In genomic region chr1:198187973-198188588, GRCh38 we compare ENCODE assay signal across 11 cellular contexts. TPM values are rescaled to one million over a fixed set of nuclear protein-coding genes. Genes with fewer than 3 reads are reported as not detected.
DNase-seq lines count a peak whose midpoint lies in the region; ATAC-seq and TF ChIP-seq lines count a peak whose summit lies in the region.
"Had no signal": no experiment of that assay in that cellular context is flagged by ENCODE, and none has a peak within 500 bp of the region (broad histone marks: within the 10 kb centered on the region; RNA-seq: fewer than 3 reads in every experiment).

No MANE protein-coding gene starts in this region.

- H3K36me3 ChIP-seq in right atrium auricular region = no peaks in the 10 kb centered on the region
- no peaks in the 10 kb centered on the region for H3K36me3 ChIP-seq in testis (ENCODE audit: low read depth, missing control alignments)
- H3K36me3 ChIP-seq: esophagus muscularis mucosa had no signal

- no peak for DNase-seq in left ventricle myocardium superior
- no peak for DNase-seq in right atrium auricular region (ENCODE audit: low spot score)
- DNase-seq in OCI-M1 (lab: John Stamatoyannopoulos, UW) = peak; percentile 75
- DNase-seq in central memory CD8-positive, alpha-beta T cell (ENCODE audit: low spot score in 2 of 2) = no peak
- DNase-seq in testis = no peak
- DNase-seq in NK-92 (lab: John Stamatoyannopoulos, UW; ENCODE audit: unreplicated experiment) = no peak
- DNase-seq: C1 segment of cervical spinal cord, NCI-H526 treated with DMSO at 0.1 percent for 48 hours had no signal

- WGBS in testis, 2 donors = 84 to 87% methylated on average over 3 of the region's 3 CpGs

- peak; percentile 44 for ATAC-seq in left ventricle myocardium superior
- peak; percentile 86 for ATAC-seq in central memory CD8-positive, alpha-beta T cell (replicated peaks; ENCODE audit: extremely low read depth, poor library complexity, severe bottlenecking)
- ATAC-seq in GM18498 (IDR thresholded peaks at IDR 0.05; ENCODE audit: unreplicated experiment) = no peak
- ATAC-seq in GM18517 (IDR thresholded peaks at IDR 0.05; ENCODE audit: unreplicated experiment) = no peak

- no peaks in the 10 kb centered on the region for H3K9me3 Mint-ChIP-seq in central memory CD8-positive, alpha-beta T cell

- no peak overlapping the region for H3K4me3 ChIP-seq in right atrium auricular region
- no peak overlapping the region for H3K4me3 ChIP-seq in testis
- H3K4me3 ChIP-seq: esophagus muscularis mucosa had no signal

- peaks cover 64% of the 10 kb centered on the region for H3K4me1 Mint-ChIP-seq in central memory CD8-positive, alpha-beta T cell

- H3K9me3 ChIP-seq in right atrium auricular region = no peaks in the 10 kb centered on the region
- H3K9me3 ChIP-seq in testis = no peaks in the 10 kb centered on the region
- H3K9me3 ChIP-seq: esophagus muscularis mucosa had no signal

- intact Hi-C loops in left ventricle myocardium superior (cut with micrococcal nuclease) (no loop called here), testis (cut with DNase I; ENCODE audit: low total_unique reads) (no loop called here)

- H3K4me3 Mint-ChIP-seq in central memory CD8-positive, alpha-beta T cell = peak overlapping the region; percentile 63

- TF ChIP-seq CTCF in right atrium auricular region (IDR thresholded peaks at IDR 0.05) (no peak), testis (IDR thresholded peaks at IDR 0.05) (no peak)

- no peaks in the 10 kb centered on the region for H3K27me3 ChIP-seq in right atrium auricular region
- H3K27me3 ChIP-seq in testis = no peaks in the 10 kb centered on the region
- H3K27me3 ChIP-seq: esophagus muscularis mucosa had no signal

- H3K4me1 ChIP-seq in right atrium auricular region (peaks cover 0 to 58% of the 10 kb centered on the region in 2 donors), testis (no peaks in the 10 kb centered on the region)

- H3K27ac Mint-ChIP-seq in central memory CD8-positive, alpha-beta T cell (ENCODE audit: low read depth) = peak overlapping the region; percentile 89

- H3K27ac ChIP-seq in right atrium auricular region = no peak overlapping the region
- no peak overlapping the region for H3K27ac ChIP-seq in testis
- H3K27ac ChIP-seq: esophagus muscularis mucosa had no signal

- H3K36me3 Mint-ChIP-seq in central memory CD8-positive, alpha-beta T cell (ENCODE audit: insufficient read depth) = peaks cover 7% of the 10 kb centered on the region

- TF ChIP-seq POLR2A in testis (IDR thresholded peaks at IDR 0.05) = no peak

- no peaks in the 10 kb centered on the region for H3K27me3 Mint-ChIP-seq in central memory CD8-positive, alpha-beta T cell

RNA-seq across cellular contexts. Expression of gene NEK7, which starts 31.3 kb away (rescaled TPM):
- 215 TPM for total RNA-seq in left ventricle myocardium superior
- total RNA-seq in right atrium auricular region = 100 to 1,000 TPM; 168 to 228 TPM
- 10 to 100 TPM; 59.1 to 59.3 TPM for total RNA-seq in testis
- polyA plus RNA-seq in testis (ENCODE audit: insufficient read depth, low read depth, low replicate concordance) = 22.1 TPM

Comparison
In these comparisons a context has a peak if more than half of its experiments do, and no peak if none do; other contexts are left out.
1. ATAC-seq: peak in left ventricle myocardium superior (single experiment) and central memory CD8-positive, alpha-beta T cell (single experiment); none in GM18498 (single experiment) and GM18517 (single experiment).